Comparison of ENCODE assay signal across 8 cellular contexts in genomic region chr5:36240779-36241635, GRCh38. TPM values are rescaled to one million over a fixed set of nuclear protein-coding genes. Genes with fewer than 3 reads are reported as not detected.
DNase-seq lines count a peak whose midpoint lies in the region; ATAC-seq and TF ChIP-seq lines count a peak whose summit lies in the region.

No MANE protein-coding gene starts in this region.

- H3K27me3 ChIP-seq in CD4-positive, CD25-positive, alpha-beta regulatory T cell (ENCODE audit: control insufficient read depth, insufficient read depth, low read length) = no peaks in the 10 kb centered on the region
- H3K27me3 ChIP-seq in OCI-LY3 (ENCODE audit: low read depth, low read length) (no peaks in the 10 kb centered on the region), subcutaneous abdominal adipose tissue (ENCODE audit: control insufficient read depth in 5 of 5, insufficient read depth in 4 of 5, low read length in 5 of 5) (no peaks in the 10 kb centered on the region)
- H3K27me3 ChIP-seq in naive thymus-derived CD4-positive, alpha-beta T cell (ENCODE audit: control insufficient read depth in 2 of 2, insufficient read depth in 2 of 2, low read length in 2 of 2) = no peaks in the 10 kb centered on the region

- peak overlapping the region; percentile 94 for H3K27ac ChIP-seq in CD4-positive, CD25-positive, alpha-beta regulatory T cell (ENCODE audit: insufficient read depth, low read length, poor library complexity, severe bottlenecking)
- H3K27ac ChIP-seq in OCI-LY3 (ENCODE audit: low read length) (peak overlapping the region; percentile 44), subcutaneous abdominal adipose tissue (ENCODE audit: low read depth, low read length) (peak overlapping the region; percentile 94)
- H3K27ac ChIP-seq in naive thymus-derived CD4-positive, alpha-beta T cell (ENCODE audit: low read depth, low read length) = peak overlapping the region; percentile 97

- peaks cover 24 to 52% (median 39%) of the 10 kb centered on the region in 4 donors for H3K4me1 Mint-ChIP-seq in CD4-positive, CD25-positive, alpha-beta regulatory T cell
- peaks cover 28% of the 10 kb centered on the region for H3K4me1 Mint-ChIP-seq in activated T-helper 2 cell treated with anti-CD3 and anti-CD28 coated beads, Interferon-gamma antibody, Interleukin-2, Interleukin-4, amounts not matched to agents 10 μg/mL and 5 μg/mL and 100 μg/mL, durations not matched to agents 14 hours and 24 hours and 36 hours (ENCODE audit: low read depth)
- peaks cover 26 to 73% (median 57%) of the 10 kb centered on the region in 7 donors for H3K4me1 Mint-ChIP-seq in naive thymus-derived CD4-positive, alpha-beta T cell

- peaks cover 34% of the 10 kb centered on the region for H3K79me2 ChIP-seq in OCI-LY3 (ENCODE audit: low read length)

- H3K36me3 ChIP-seq in CD4-positive, CD25-positive, alpha-beta regulatory T cell (ENCODE audit: control insufficient read depth, insufficient read depth, low read length) = no peaks in the 10 kb centered on the region
- H3K36me3 ChIP-seq in OCI-LY3 (replicated peaks; ENCODE audit: low read depth, low read length) (no peaks in the 10 kb centered on the region), subcutaneous abdominal adipose tissue (ENCODE audit: control insufficient read depth in 5 of 5, insufficient read depth in 5 of 5, low read length in 5 of 5) (peaks cover 0 to 3% (median 0%) of the 10 kb centered on the region in 5 donors)
- no peaks in the 10 kb centered on the region for H3K36me3 ChIP-seq in naive thymus-derived CD4-positive, alpha-beta T cell (ENCODE audit: control insufficient read depth in 2 of 3, insufficient read depth in 3 of 3, low read length in 3 of 3)

- peaks cover 3% of the 10 kb centered on the region; the same call in 1 of the 2 replicates for H4K20me1 ChIP-seq in OCI-LY3 (ENCODE audit: insufficient read depth, low read length)

- peak overlapping the region; percentile 78 to 94 (median 89) for H3K4me3 Mint-ChIP-seq in CD4-positive, CD25-positive, alpha-beta regulatory T cell
- H3K4me3 Mint-ChIP-seq in activated T-helper 2 cell treated with anti-CD3 and anti-CD28 coated beads, Interferon-gamma antibody, Interleukin-2, Interleukin-4, amounts not matched to agents 10 μg/mL and 5 μg/mL and 100 μg/mL, durations not matched to agents 14 hours and 24 hours and 36 hours (ENCODE audit: low read depth) = peak overlapping the region; percentile 82
- peak overlapping the region; percentile 76 to 88 (median 83) for H3K4me3 Mint-ChIP-seq in naive thymus-derived CD4-positive, alpha-beta T cell

- peak overlapping the region; percentile 89 for H2AFZ ChIP-seq in OCI-LY3 (ENCODE audit: low read depth, low read length)

- CTCF ChIA-PET in naive thymus-derived CD4-positive, alpha-beta T cell (lab: Charles Lee) = interaction anchor here (0.6 kb wide), 1 partner anchor 21 kb away, joined by 3 read pairs; no protein-coding TSS in a partner anchor

- peak overlapping the region; percentile 56 for H3K4me3 ChIP-seq in CD4-positive, CD25-positive, alpha-beta regulatory T cell (ENCODE audit: low read depth, low read length)
- H3K4me3 ChIP-seq in OCI-LY3 (ENCODE audit: low read length) (peak overlapping the region; percentile 99), fibroblast of pulmonary artery (replicated peaks; ENCODE audit: low read depth, low read length) (peak overlapping the region; percentile 77), subcutaneous abdominal adipose tissue (ENCODE audit: low read depth in 1 of 5, low read length in 5 of 5) (peak overlapping the region; percentile 79 to 94 (median 89))
- H3K4me3 ChIP-seq in naive thymus-derived CD4-positive, alpha-beta T cell (ENCODE audit: low read length) = peak overlapping the region; percentile 78

- peak; percentile 3 to 22 (median 9) for DNase-seq in CD4-positive, CD25-positive, alpha-beta regulatory T cell
- peak; percentile 18 for DNase-seq in activated T-helper 2 cell treated with anti-CD3 and anti-CD28 coated beads, Interferon-gamma antibody, Interleukin-2, Interleukin-4, amounts not matched to agents 10 μg/mL and 5 μg/mL and 100 μg/mL, durations not matched to agents 14 hours and 24 hours and 36 hours (ENCODE audit: low spot score)
- DNase-seq in fibroblast of pulmonary artery (ENCODE audit: low read depth) = peak; percentile 68
- peak in 5 of 9 donors; percentile 3 to 50 (median 18) for DNase-seq in naive thymus-derived CD4-positive, alpha-beta T cell

- no peak for TF ChIP-seq CTCF in OCI-LY3 (IDR thresholded peaks at IDR 0.05; ENCODE audit: low read depth, low read length)
- no peak for TF ChIP-seq CTCF in fibroblast of pulmonary artery (IDR thresholded peaks at IDR 0.05; ENCODE audit: low read length, missing control alignments)

- H3K36me3 Mint-ChIP-seq in CD4-positive, CD25-positive, alpha-beta regulatory T cell = no peaks in the 10 kb centered on the region
- no peaks in the 10 kb centered on the region for H3K36me3 Mint-ChIP-seq in activated T-helper 2 cell treated with anti-CD3 and anti-CD28 coated beads, Interferon-gamma antibody, Interleukin-2, Interleukin-4, amounts not matched to agents 10 μg/mL and 5 μg/mL and 100 μg/mL, durations not matched to agents 14 hours and 24 hours and 36 hours (ENCODE audit: low read depth)
- no peaks in the 10 kb centered on the region for H3K36me3 Mint-ChIP-seq in naive thymus-derived CD4-positive, alpha-beta T cell

- no peaks in the 10 kb centered on the region for H3K27me3 Mint-ChIP-seq in CD4-positive, CD25-positive, alpha-beta regulatory T cell
- peaks cover 12% of the 10 kb centered on the region for H3K27me3 Mint-ChIP-seq in activated T-helper 2 cell treated with anti-CD3 and anti-CD28 coated beads, Interferon-gamma antibody, Interleukin-2, Interleukin-4, amounts not matched to agents 10 μg/mL and 5 μg/mL and 100 μg/mL, durations not matched to agents 14 hours and 24 hours and 36 hours (ENCODE audit: low read depth)
- peaks cover 0 to 5% (median 0%) of the 10 kb centered on the region in 5 donors for H3K27me3 Mint-ChIP-seq in naive thymus-derived CD4-positive, alpha-beta T cell

- ATAC-seq in CD4-positive, CD25-positive, alpha-beta regulatory T cell (ENCODE audit: low read depth in 2 of 2) = peak in 1 of 2 donors; percentile 6
- peak; percentile 24 for ATAC-seq in GM19372 (IDR thresholded peaks at IDR 0.05; ENCODE audit: low read depth, unreplicated experiment)
- peak; percentile 13 for ATAC-seq in HG03457 (IDR thresholded peaks at IDR 0.05; ENCODE audit: unreplicated experiment)
- no peak for ATAC-seq in naive thymus-derived CD4-positive, alpha-beta T cell

- intact Hi-C loops in activated T-helper 2 cell treated with anti-CD3 and anti-CD28 coated beads, Interferon-gamma antibody, Interleukin-2, Interleukin-4, amounts not matched to agents 10 μg/mL and 5 μg/mL and 100 μg/mL, durations not matched to agents 14 hours and 24 hours and 36 hours (cut with micrococcal nuclease) = loop anchor here (10.0 kb wide), 2 partner anchors 166 to 456 kb away; no protein-coding TSS in a partner anchor
- intact Hi-C loops in naive thymus-derived CD4-positive, alpha-beta T cell (cut with micrococcal nuclease) = loop anchor here (2.0 to 10.0 kb wide), 4 partner anchors 166 to 1404 kb away; partner anchors contain the start of genes NIPBL (in 1 of the 2) and TTC23L (in 1 of the 2)

- H3K9me3 Mint-ChIP-seq in CD4-positive, CD25-positive, alpha-beta regulatory T cell = no peaks in the 10 kb centered on the region
- H3K9me3 Mint-ChIP-seq in activated T-helper 2 cell treated with anti-CD3 and anti-CD28 coated beads, Interferon-gamma antibody, Interleukin-2, Interleukin-4, amounts not matched to agents 10 μg/mL and 5 μg/mL and 100 μg/mL, durations not matched to agents 14 hours and 24 hours and 36 hours = no peaks in the 10 kb centered on the region
- no peaks in the 10 kb centered on the region for H3K9me3 Mint-ChIP-seq in naive thymus-derived CD4-positive, alpha-beta T cell

- no peaks in the 10 kb centered on the region for H3K9me3 ChIP-seq in CD4-positive, CD25-positive, alpha-beta regulatory T cell (ENCODE audit: control insufficient read depth in 2 of 2, low read length in 2 of 2)
- H3K9me3 ChIP-seq in OCI-LY3 (ENCODE audit: insufficient read depth, low read length) (no peaks in the 10 kb centered on the region), subcutaneous abdominal adipose tissue (ENCODE audit: control insufficient read depth in 5 of 5, low read length in 5 of 5) (no peaks in the 10 kb centered on the region)
- H3K9me3 ChIP-seq in naive thymus-derived CD4-positive, alpha-beta T cell (ENCODE audit: control insufficient read depth in 2 of 3, low read length in 3 of 3) = no peaks in the 10 kb centered on the region

- peaks cover 22% of the 10 kb centered on the region for H3K4me1 ChIP-seq in CD4-positive, CD25-positive, alpha-beta regulatory T cell (ENCODE audit: control insufficient read depth, insufficient read depth, low read length, poor library complexity, severe bottlenecking)
- H3K4me1 ChIP-seq in OCI-LY3 (ENCODE audit: low read length) (peaks cover 38% of the 10 kb centered on the region), subcutaneous abdominal adipose tissue (ENCODE audit: control insufficient read depth in 5 of 5, insufficient read depth in 5 of 5, low read length in 5 of 5) (peaks cover 7 to 36% (median 34%) of the 10 kb centered on the region in 5 donors)
- H3K4me1 ChIP-seq in naive thymus-derived CD4-positive, alpha-beta T cell (ENCODE audit: control insufficient read depth in 2 of 2, insufficient read depth in 2 of 2, low read length in 2 of 2) = peaks cover 12 to 14% of the 10 kb centered on the region in 2 donors

- H3K4me2 ChIP-seq in OCI-LY3 (ENCODE audit: low read length) = peak overlapping the region; percentile 84

- H3K27ac Mint-ChIP-seq in CD4-positive, CD25-positive, alpha-beta regulatory T cell = peak overlapping the region; percentile 0 to 75 (median 70)
- peak overlapping the region; percentile 65 for H3K27ac Mint-ChIP-seq in activated T-helper 2 cell treated with anti-CD3 and anti-CD28 coated beads, Interferon-gamma antibody, Interleukin-2, Interleukin-4, amounts not matched to agents 10 μg/mL and 5 μg/mL and 100 μg/mL, durations not matched to agents 14 hours and 24 hours and 36 hours
- peak overlapping the region; percentile 76 to 94 (median 83) for H3K27ac Mint-ChIP-seq in naive thymus-derived CD4-positive, alpha-beta T cell

- POLR2A ChIA-PET in naive thymus-derived CD4-positive, alpha-beta T cell (lab: Charles Lee) = interaction anchor here (0.6 to 4.3 kb wide), 7 partner anchors 11 to 636 kb away, joined by 3 to 35 read pairs (median 3); partner anchors contain the start of genes LMBRD2, NIPBL and SKP2

- H3K9ac ChIP-seq in OCI-LY3 (ENCODE audit: low read length) = peak overlapping the region; percentile 93
- peak overlapping the region; percentile 71 to 97 (median 93) for H3K9ac ChIP-seq in subcutaneous abdominal adipose tissue (ENCODE audit: low read length in 5 of 5)

RNA-seq across cellular contexts. Expression of gene NADK2, which starts 0.7 kb away (rescaled TPM):
- 10.9 TPM for total RNA-seq in CD4-positive, CD25-positive, alpha-beta regulatory T cell
- 1 to 10 TPM; 4.6 to 7.8 (median 6.4) TPM for polyA plus RNA-seq in CD4-positive, CD25-positive, alpha-beta regulatory T cell
- total RNA-seq in activated T-helper 2 cell treated with anti-CD3 and anti-CD28 coated beads, Interferon-gamma antibody, Interleukin-2, Interleukin-4, amounts not matched to agents 10 μg/mL and 5 μg/mL and 100 μg/mL, durations not matched to agents 14 hours and 24 hours and 36 hours = 17.8 and 19.4 TPM in 2 replicates
- total RNA-seq in naive thymus-derived CD4-positive, alpha-beta T cell = 10 to 100 TPM; 11.3 to 17.8 (median 13.0) TPM
- polyA plus RNA-seq in naive thymus-derived CD4-positive, alpha-beta T cell = 1 to 10 TPM; 7.0 to 9.6 TPM

Comparison
In these comparisons a context has a peak if more than half of its experiments do, and no peak if none do; other contexts are left out.
1. DNase-seq: peak in every context shown above with its lines; median percentile 68 in fibroblast of pulmonary artery; 18 in activated T-helper 2 cell treated with anti-CD3 and anti-CD28 coated beads, Interferon-gamma antibody, Interleukin-2, Interleukin-4, amounts not matched to agents 10 μg/mL and 5 μg/mL and 100 μg/mL, durations not matched to agents 14 hours and 24 hours and 36 hours; 18 in naive thymus-derived CD4-positive, alpha-beta T cell; 9 in CD4-positive, CD25-positive, alpha-beta regulatory T cell.
2. H3K27ac ChIP-seq: peak in every context shown above with its lines; median percentile 97 in naive thymus-derived CD4-positive, alpha-beta T cell; 94 in CD4-positive, CD25-positive, alpha-beta regulatory T cell; 94 in subcutaneous abdominal adipose tissue; 44 in OCI-LY3.